In the genomic region with DNA sequence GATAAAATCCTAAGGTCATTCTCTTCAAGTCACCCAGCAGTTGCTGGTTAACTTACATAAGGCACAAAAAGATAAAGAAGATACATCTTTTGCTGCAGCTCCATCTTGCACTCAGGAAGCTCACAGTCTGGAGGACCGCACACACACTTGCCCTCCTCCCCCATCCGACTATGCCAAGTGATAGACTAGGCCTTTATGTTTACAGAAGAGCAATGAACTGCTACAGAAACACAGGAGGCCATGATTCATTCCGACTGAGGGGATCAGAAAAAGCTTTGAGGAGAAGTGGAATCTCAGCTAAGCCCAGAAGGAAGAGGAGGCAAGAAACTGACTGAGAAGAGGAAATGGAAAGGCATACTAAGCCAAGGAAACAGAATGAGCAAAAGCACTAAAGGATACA, we compare ENCODE assay signal across 24 cellular contexts. TPM values are rescaled to one million over a fixed set of nuclear protein-coding genes. Genes with fewer than 3 reads are reported as not detected.
DNase-seq lines count a peak whose midpoint lies in the region; ATAC-seq, FAIRE-seq and TF ChIP-seq lines count a peak whose summit lies in the region.
"Had no signal": no experiment of that assay in that cellular context is flagged by ENCODE, and none has a peak within 500 bp of the region (broad histone marks: within the 10 kb centered on the region; RNA-seq: fewer than 3 reads in every experiment).

No MANE protein-coding gene starts in this region.

- no peaks in the 10 kb centered on the region for H3K4me1 ChIP-seq in GM23338 (ENCODE audit: insufficient read depth)
- H3K4me1 ChIP-seq in osteoblast (ENCODE audit: insufficient read depth, low read length): peaks cover 4% of the 10 kb centered on the region
- H3K4me1 ChIP-seq: BLaER1, Peyer's patch, SJCRH30 had no signal

- ATAC-seq in GM23338 (no peak), GM21737 (IDR thresholded peaks at IDR 0.05; ENCODE audit: unreplicated experiment) (no peak), HG02884 (IDR thresholded peaks at IDR 0.05; ENCODE audit: unreplicated experiment) (no peak)
- ATAC-seq: T-cell had no signal

- H3K27me3 ChIP-seq in GM23338 (ENCODE audit: insufficient read depth) (peaks cover 25% of the 10 kb centered on the region; the same call in 1 of the 2 replicates), MG63 (no peaks in the 10 kb centered on the region), bronchial epithelial cell (ENCODE audit: control insufficient read depth, insufficient read depth, low read length) (peaks cover 2% of the 10 kb centered on the region), osteoblast (ENCODE audit: insufficient read depth, low read length) (peaks cover 41% of the 10 kb centered on the region)
- H3K27me3 ChIP-seq: BLaER1, Peyer's patch had no signal

- peak; percentile 23 for FAIRE-seq in bronchial epithelial cell (lab: Jason Lieb, UNC)
- FAIRE-seq: GM19239, H54 had no signal

- no peaks in the 10 kb centered on the region for H3K9me2 ChIP-seq in GM23338 (ENCODE audit: insufficient read depth)

- H3K79me2 ChIP-seq in GM23338 (replicated peaks; ENCODE audit: insufficient read depth): no peaks in the 10 kb centered on the region
- H3K79me2 ChIP-seq in osteoblast (ENCODE audit: insufficient read depth, low read length): no peaks in the 10 kb centered on the region

- TF ChIP-seq CTCF in GM23338 (conservative IDR thresholded peaks at IDR 0.05; ENCODE audit: low read depth in 2 of 2) (no peak), bronchial epithelial cell (IDR thresholded peaks at IDR 0.05; ENCODE audit: insufficient read depth, low read length, severe bottlenecking) (no peak), osteoblast (IDR thresholded peaks at IDR 0.05; ENCODE audit: extremely low read depth, low read depth, low read length) (no peak)

- H3F3A ChIP-seq in GM23338 (replicated peaks; ENCODE audit: low read depth): no peaks in the 10 kb centered on the region

- 0 out of 2 replicates have a peak overlapping the region, but pooled peaks have one; percentile 43 for H2AFZ ChIP-seq in GM23338
- no peak overlapping the region for H2AFZ ChIP-seq in osteoblast (ENCODE audit: low read length)

- H3K9me3 Mint-ChIP-seq in GM23338: no peaks in the 10 kb centered on the region
- H3K9me3 Mint-ChIP-seq: CD4-positive, alpha-beta T cell; T-cell had no signal

- no peak overlapping the region for H3K4me3 Mint-ChIP-seq in GM23338
- H3K4me3 Mint-ChIP-seq: CD4-positive, alpha-beta T cell; T-cell had no signal

- DNase-seq in GM23338 (ENCODE audit: low spot score) (no peak), MG63 (peak; percentile 63), bronchial epithelial cell (ENCODE audit: low read depth) (no peak), osteoblast (ENCODE audit: insufficient read length, low spot score, missing footprints) (peak; percentile 58), G401 (ENCODE audit: low spot score) (no peak)
- DNase-seq: CD4-positive, alpha-beta T cell; COR-L47; GDM1; Karpas-422; MM.1S; NCI-H1048; NCI-H1417 treated with DMSO at 0.1 percent for 48 hours; NCI-H187; NCI-H69; NK-92 treated with Interleukin-12 subunit alpha and Interleukin-12 subunit beta, amount 100 ng/mL, for 24 hours; Peyer's patch; SJCRH30; T-cell had no signal

- H3K27ac Mint-ChIP-seq in GM23338: no peak overlapping the region
- H3K27ac Mint-ChIP-seq: CD4-positive, alpha-beta T cell; T-cell had no signal

- in situ Hi-C loops in G401 (cut with HindIII; ENCODE audit: low sequenced_read_pairs): no loop called here

- no peak overlapping the region for H3K4me3 ChIP-seq in GM23338
- H3K4me3 ChIP-seq in MG63: no peak overlapping the region
- no peak overlapping the region for H3K4me3 ChIP-seq in bronchial epithelial cell (ENCODE audit: low read depth, low read length)
- no peak overlapping the region for H3K4me3 ChIP-seq in osteoblast (ENCODE audit: insufficient read depth, low read length)
- H3K4me3 ChIP-seq: BLaER1, Peyer's patch, SJCRH30 had no signal

- peaks cover 1% of the 10 kb centered on the region for H3K27me3 Mint-ChIP-seq in GM23338 (ENCODE audit: insufficient read depth, low read depth, poor library complexity)

- no peak overlapping the region for H3K4me2 ChIP-seq in GM23338
- no peak overlapping the region for H3K4me2 ChIP-seq in osteoblast (ENCODE audit: insufficient read depth, low read length)
- H3K4me2 ChIP-seq: BLaER1 had no signal

- H4K20me1 ChIP-seq in GM23338 (replicated peaks; ENCODE audit: insufficient read depth) (no peaks in the 10 kb centered on the region), osteoblast (ENCODE audit: insufficient read depth, low read length) (no peaks in the 10 kb centered on the region)
- H4K20me1 ChIP-seq: BLaER1 had no signal

- no peaks in the 10 kb centered on the region; the same call in 2 of the 3 replicates for H3K4me1 Mint-ChIP-seq in GM23338
- H3K4me1 Mint-ChIP-seq: T-cell had no signal

- no peak overlapping the region for H3K27ac ChIP-seq in GM23338 (ENCODE audit: low read depth)
- no peak overlapping the region for H3K27ac ChIP-seq in osteoblast (ENCODE audit: low read depth, low read length)
- H3K27ac ChIP-seq: BLaER1, Peyer's patch, SJCRH30 had no signal

- H3K9me3 ChIP-seq in MG63: peaks cover 3% of the 10 kb centered on the region; the same call in 1 of the 2 replicates
- no peaks in the 10 kb centered on the region for H3K9me3 ChIP-seq in osteoblast (ENCODE audit: low read depth, low read length)
- H3K9me3 ChIP-seq: BLaER1, Peyer's patch, SJCRH30 had no signal

- no peaks in the 10 kb centered on the region for H3K36me3 ChIP-seq in GM23338 (ENCODE audit: insufficient read depth)
- no peaks in the 10 kb centered on the region for H3K36me3 ChIP-seq in MG63
- H3K36me3 ChIP-seq in bronchial epithelial cell (ENCODE audit: control insufficient read depth, insufficient read depth, low read length): no peaks in the 10 kb centered on the region
- no peaks in the 10 kb centered on the region for H3K36me3 ChIP-seq in osteoblast (ENCODE audit: insufficient read depth, low read length)
- H3K36me3 ChIP-seq: BLaER1, Peyer's patch, SJCRH30 had no signal

- no peaks in the 10 kb centered on the region for H3K36me3 Mint-ChIP-seq in GM23338 (ENCODE audit: low read depth)
- H3K36me3 Mint-ChIP-seq: T-cell had no signal

TF ChIP-seq in GM23338, 12 proteins besides CTCF, POLR2A, EP300 and RAD21 (continues in another document):
- no peak for TF ChIP-seq NANOG (IDR thresholded peaks at IDR 0.05; ENCODE audit: borderline replicate concordance)
- no peak for TF ChIP-seq EZH2 (IDR thresholded peaks at IDR 0.05; ENCODE audit: low read depth, unreplicated experiment)
- TF ChIP-seq, protein P1, sequence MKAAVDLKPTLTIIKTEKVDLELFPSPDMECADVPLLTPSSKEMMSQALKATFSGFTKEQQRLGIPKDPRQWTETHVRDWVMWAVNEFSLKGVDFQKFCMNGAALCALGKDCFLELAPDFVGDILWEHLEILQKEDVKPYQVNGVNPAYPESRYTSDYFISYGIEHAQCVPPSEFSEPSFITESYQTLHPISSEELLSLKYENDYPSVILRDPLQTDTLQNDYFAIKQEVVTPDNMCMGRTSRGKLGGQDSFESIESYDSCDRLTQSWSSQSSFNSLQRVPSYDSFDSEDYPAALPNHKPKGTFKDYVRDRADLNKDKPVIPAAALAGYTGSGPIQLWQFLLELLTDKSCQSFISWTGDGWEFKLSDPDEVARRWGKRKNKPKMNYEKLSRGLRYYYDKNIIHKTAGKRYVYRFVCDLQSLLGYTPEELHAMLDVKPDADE (IDR thresholded peaks at IDR 0.05): no peak

RNA-seq across cellular contexts. Expression of gene NRG2, which starts 17.4 kb away (rescaled TPM):
- 0.70 and 1.3 TPM in 2 replicates for total RNA-seq in GM23338 (2014; rRNA removed; shearing (Covaris generic))
- 0.28 and 0.37 TPM in 2 replicates for polyA plus RNA-seq in GM23338 (2016; fragmentation: Nextera tagmentation; extraction: Ambion mirVana)
- total RNA-seq in MG63 (2014; rRNA removed; shearing (Covaris generic); ENCODE audit: low replicate concordance): 0.94 and 2.8 TPM in 2 replicates
- total RNA-seq in bronchial epithelial cell (under 0.01 TPM in 2 replicates), osteoblast (0.72 and 0.88 TPM in 2 replicates)
- 1.5 and 2.0 TPM in 2 replicates for total RNA-seq in G401 (2014; rRNA removed; shearing (Covaris generic))
- total RNA-seq: A673 had no signal

Comparison
In these comparisons a context has a peak if more than half of its experiments do, and no peak if none do; other contexts are left out.
1. DNase-seq: peak in MG63 (single experiment) and osteoblast (single experiment); none in GM23338 (single experiment), bronchial epithelial cell (single experiment) and G401 (single experiment).